25 cellular contexts compared by ENCODE assay signal in the genomic region with DNA sequence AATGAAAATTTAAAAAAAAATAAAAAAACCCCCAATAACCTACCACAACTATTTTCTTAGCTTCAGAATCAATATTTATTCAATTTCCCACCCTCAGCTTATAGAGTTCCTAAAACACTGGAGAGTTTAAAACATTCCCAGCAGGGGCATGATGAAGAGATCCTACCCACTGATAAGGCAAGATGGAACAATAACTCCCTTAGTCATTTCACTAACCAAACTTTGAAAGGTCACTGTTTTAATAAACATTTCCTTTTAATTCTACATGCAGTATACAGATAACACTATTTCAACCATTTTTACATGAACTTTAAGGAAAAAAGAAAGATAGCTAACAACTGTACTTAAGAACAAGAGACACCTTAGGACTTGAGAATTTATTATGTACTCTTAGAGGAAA. TPM values are rescaled to one million over a fixed set of nuclear protein-coding genes. Genes with fewer than 3 reads are reported as not detected.
DNase-seq lines count a peak whose midpoint lies in the region; ATAC-seq and TF ChIP-seq lines count a peak whose summit lies in the region.
"Had no signal": no experiment of that assay in that cellular context is flagged by ENCODE, and none has a peak within 500 bp of the region (broad histone marks: within the 10 kb centered on the region; RNA-seq: fewer than 3 reads in every experiment).

No MANE protein-coding gene starts in this region.

- intact Hi-C loops in naive thymus-derived CD4-positive, alpha-beta T cell (cut with micrococcal nuclease): loop anchor here (5.0 kb wide), 3 partner anchors 78 to 543 kb away; a partner anchor contains a TSS

- no peak for ATAC-seq in naive thymus-derived CD4-positive, alpha-beta T cell
- ATAC-seq in activated CD8-positive, alpha-beta memory T cell treated with anti-CD3 and anti-CD28 coated beads, Interleukin-2, amount 10 ng/mL, durations not matched to agents 7 days and 5 days: no peak
- ATAC-seq: activated naive CD4-positive, alpha-beta T cell treated with anti-CD3 and anti-CD28 coated beads, Interleukin-2, amount 50 U/mL, for 72 hours; natural killer cell had no signal

- no peaks in the 10 kb centered on the region for H3K27me3 Mint-ChIP-seq in naive thymus-derived CD4-positive, alpha-beta T cell
- no peaks in the 10 kb centered on the region for H3K27me3 Mint-ChIP-seq in activated CD8-positive, alpha-beta memory T cell treated with anti-CD3 and anti-CD28 coated beads, Interleukin-2, amount 10 ng/mL, durations not matched to agents 7 days and 5 days
- H3K27me3 Mint-ChIP-seq: IgD-negative memory B cell had no signal

- H3K4me1 ChIP-seq in naive thymus-derived CD4-positive, alpha-beta T cell (ENCODE audit: control insufficient read depth in 2 of 2, insufficient read depth in 2 of 2, low read length in 2 of 2): peaks cover 0 to 6% of the 10 kb centered on the region in 2 donors

- peaks cover 4 to 24% (median 12%) of the 10 kb centered on the region in 7 donors for H3K4me1 Mint-ChIP-seq in naive thymus-derived CD4-positive, alpha-beta T cell
- H3K4me1 Mint-ChIP-seq in activated CD8-positive, alpha-beta memory T cell treated with anti-CD3 and anti-CD28 coated beads, Interleukin-2, amount 10 ng/mL, durations not matched to agents 7 days and 5 days: peaks cover 11% of the 10 kb centered on the region

- in situ Hi-C loops in astrocyte of the spinal cord (cut with HindIII; ENCODE audit: low sequenced_read_pairs): no loop called here

- no peaks in the 10 kb centered on the region for H3K9me3 Mint-ChIP-seq in naive thymus-derived CD4-positive, alpha-beta T cell
- no peaks in the 10 kb centered on the region for H3K9me3 Mint-ChIP-seq in activated CD8-positive, alpha-beta memory T cell treated with anti-CD3 and anti-CD28 coated beads, Interleukin-2, amount 10 ng/mL, durations not matched to agents 7 days and 5 days (ENCODE audit: low read depth)
- H3K9me3 Mint-ChIP-seq: activated naive CD4-positive, alpha-beta T cell treated with anti-CD3 and anti-CD28 coated beads, Interleukin-2, amount 50 U/mL, for 72 hours; IgD-negative memory B cell; natural killer cell had no signal

- no peaks in the 10 kb centered on the region for H3K27me3 ChIP-seq in naive thymus-derived CD4-positive, alpha-beta T cell (ENCODE audit: control insufficient read depth in 2 of 2, insufficient read depth in 2 of 2, low read length in 2 of 2)
- H3K27me3 ChIP-seq: BLaER1, brain microvascular endothelial cell, upper lobe of left lung had no signal

- H3K27ac Mint-ChIP-seq in naive thymus-derived CD4-positive, alpha-beta T cell: peak overlapping the region in 5 of 9 donors; percentile 20 to 59 (median 57)
- no peak overlapping the region for H3K27ac Mint-ChIP-seq in activated CD8-positive, alpha-beta memory T cell treated with anti-CD3 and anti-CD28 coated beads, Interleukin-2, amount 10 ng/mL, durations not matched to agents 7 days and 5 days
- H3K27ac Mint-ChIP-seq: activated naive CD4-positive, alpha-beta T cell treated with anti-CD3 and anti-CD28 coated beads, Interleukin-2, amount 50 U/mL, for 72 hours; IgD-negative memory B cell; natural killer cell had no signal

- H3K4me3 Mint-ChIP-seq in naive thymus-derived CD4-positive, alpha-beta T cell: no peak overlapping the region
- H3K4me3 Mint-ChIP-seq in activated CD8-positive, alpha-beta memory T cell treated with anti-CD3 and anti-CD28 coated beads, Interleukin-2, amount 10 ng/mL, durations not matched to agents 7 days and 5 days: no peak overlapping the region
- H3K4me3 Mint-ChIP-seq: IgD-negative memory B cell, natural killer cell had no signal

- H3K4me3 ChIP-seq in astrocyte of the spinal cord (ENCODE audit: low read depth, low read length): no peak overlapping the region
- H3K4me3 ChIP-seq in naive thymus-derived CD4-positive, alpha-beta T cell (ENCODE audit: low read length): no peak overlapping the region
- H3K4me3 ChIP-seq: BLaER1, skin epidermis, upper lobe of left lung had no signal

- CTCF ChIA-PET in naive thymus-derived CD4-positive, alpha-beta T cell (lab: Charles Lee): interaction anchor here (1.7 kb wide), 1 partner anchor 797 kb away, joined by 5 read pairs; no protein-coding TSS in a partner anchor
- CTCF ChIA-PET in activated CD8-positive, alpha-beta memory T cell treated with anti-CD3 and anti-CD28 coated beads, Interleukin-2, amount 10 ng/mL, durations not matched to agents 7 days and 5 days (lab: Charles Lee): no interaction called here

- H3K36me3 Mint-ChIP-seq in naive thymus-derived CD4-positive, alpha-beta T cell: peaks cover 0 to 6% (median under 1%) of the 10 kb centered on the region in 5 donors
- no peaks in the 10 kb centered on the region for H3K36me3 Mint-ChIP-seq in activated CD8-positive, alpha-beta memory T cell treated with anti-CD3 and anti-CD28 coated beads, Interleukin-2, amount 10 ng/mL, durations not matched to agents 7 days and 5 days
- H3K36me3 Mint-ChIP-seq: activated naive CD4-positive, alpha-beta T cell treated with anti-CD3 and anti-CD28 coated beads, Interleukin-2, amount 50 U/mL, for 72 hours; natural killer cell had no signal

- TF ChIP-seq CTCF in astrocyte of the spinal cord (IDR thresholded peaks at IDR 0.05; ENCODE audit: low read depth, low read length): no peak

- POLR2A ChIA-PET in naive thymus-derived CD4-positive, alpha-beta T cell (lab: Charles Lee): interaction anchor here (0.8 kb wide), 1 partner anchor 725 kb away, joined by 3 read pairs; no protein-coding TSS in a partner anchor

- DNase-seq in EL (peak; percentile 29), M059J (ENCODE audit: low read depth) (peak; percentile 69), astrocyte of the spinal cord (ENCODE audit: low read depth, low spot score) (peak; percentile 61), NCI-H2227 treated with DMSO at 0.1 percent for 48 hours (lab: John Stamatoyannopoulos, UW) (no peak), DMS114 treated with DMSO at 0.1 percent for 48 hours (lab: John Stamatoyannopoulos, UW; ENCODE audit: unreplicated experiment) (no peak), NCI-H146 treated with DMSO at 0.1 percent for 48 hours (lab: John Stamatoyannopoulos, UW; ENCODE audit: unreplicated experiment) (no peak)
- no peak for DNase-seq in naive thymus-derived CD4-positive, alpha-beta T cell
- DNase-seq in activated CD8-positive, alpha-beta memory T cell treated with anti-CD3 and anti-CD28 coated beads, Interleukin-2, amount 10 ng/mL, durations not matched to agents 7 days and 5 days: no peak
- DNase-seq: activated CD4-positive, alpha-beta T cell treated with anti-CD3 and anti-CD28 coated beads, Interleukin-2, amount 50 U/mL, for 4 hours; activated T-cell treated with anti-CD3 and anti-CD28 coated beads, Interleukin-2, amount 50 U/mL, for 1 hour; brain microvascular endothelial cell; kidney glomerular epithelial cell; mesendoderm; natural killer cell; NCI-H1930; NCI-H510A; SHP77; stimulated activated CD4-positive, alpha-beta T cell treated with anti-CD3 and anti-CD28 coated beads, Interleukin-4, amount 100 ng/mL, for 24 hours; upper lobe of left lung had no signal

- no peaks in the 10 kb centered on the region for H3K9me3 ChIP-seq in naive thymus-derived CD4-positive, alpha-beta T cell (ENCODE audit: control insufficient read depth in 2 of 3, low read length in 3 of 3)
- H3K9me3 ChIP-seq: BLaER1, upper lobe of left lung had no signal

- no peak overlapping the region for H3K27ac ChIP-seq in naive thymus-derived CD4-positive, alpha-beta T cell (ENCODE audit: low read depth, low read length)
- H3K27ac ChIP-seq: BLaER1, brain microvascular endothelial cell, skin epidermis had no signal

- H3K36me3 ChIP-seq in naive thymus-derived CD4-positive, alpha-beta T cell (ENCODE audit: control insufficient read depth in 2 of 3, insufficient read depth in 3 of 3, low read length in 3 of 3): peaks cover 0 to 3% (median 0%) of the 10 kb centered on the region in 3 experiments
- H3K36me3 ChIP-seq: brain microvascular endothelial cell, upper lobe of left lung had no signal

RNA-seq across cellular contexts. Expression of a gene that starts 34.9 kb away (rescaled TPM):
- total RNA-seq in M059J (2014; rRNA removed; shearing (Covaris generic)): not detected in 2 replicates
- total RNA-seq in naive thymus-derived CD4-positive, alpha-beta T cell: 1 to 10 TPM in 1 of 5 experiments, under 1 TPM in 1, not detected in 3; 0.46 to 1.1 TPM
- not detected for polyA plus RNA-seq in naive thymus-derived CD4-positive, alpha-beta T cell
- not detected for total RNA-seq in activated CD8-positive, alpha-beta memory T cell treated with anti-CD3 and anti-CD28 coated beads, Interleukin-2, amount 10 ng/mL, durations not matched to agents 7 days and 5 days
- total RNA-seq: activated naive CD4-positive, alpha-beta T cell treated with anti-CD3 and anti-CD28 coated beads, Interleukin-2, amount 50 U/mL, for 72 hours; fibroblast of villous mesenchyme; natural killer cell; T-helper 1 cell treated with Interleukin-12 subunit alpha and Interleukin-12 subunit beta and Interleukin-4 antibody, amounts not matched to agents 30 ng/mL and 1 ng/mL, for 36 hours; upper lobe of left lung had no signal
- polyA plus RNA-seq: IgD-negative memory B cell had no signal

Comparison
In these comparisons a context has a peak if more than half of its experiments do, and no peak if none do; other contexts are left out.
1. DNase-seq: peak in EL (single experiment), M059J (single experiment) and astrocyte of the spinal cord (single experiment); none in naive thymus-derived CD4-positive, alpha-beta T cell (0 of 9), NCI-H2227 treated with DMSO at 0.1 percent for 48 hours (single experiment), DMS114 treated with DMSO at 0.1 percent for 48 hours (single experiment), NCI-H146 treated with DMSO at 0.1 percent for 48 hours (single experiment) and activated CD8-positive, alpha-beta memory T cell treated with anti-CD3 and anti-CD28 coated beads, Interleukin-2, amount 10 ng/mL, durations not matched to agents 7 days and 5 days (single experiment).